ENCODE assay signal across 8 cellular contexts in the genomic region with DNA sequence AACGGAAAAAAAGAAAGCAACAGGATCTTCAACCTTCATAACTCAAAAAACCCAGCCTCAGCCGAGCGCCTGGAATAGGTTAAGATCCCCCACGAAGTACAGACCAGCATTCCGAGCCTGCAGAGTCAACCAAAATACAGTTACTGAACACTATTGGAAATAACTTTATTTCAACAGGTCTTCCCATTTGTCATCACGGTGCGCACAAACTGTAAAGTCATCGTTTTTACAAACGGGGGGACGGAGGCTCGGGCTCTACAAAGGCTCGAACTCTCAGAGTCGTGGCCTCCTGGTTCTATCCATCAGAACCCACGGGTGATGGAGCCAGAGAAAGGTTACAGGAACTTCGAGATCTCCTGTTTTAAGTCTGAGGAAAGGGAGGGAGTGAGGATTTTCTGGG. TPM values are rescaled to one million over a fixed set of nuclear protein-coding genes. Genes with fewer than 3 reads are reported as not detected.
DNase-seq lines count a peak whose midpoint lies in the region; ATAC-seq and TF ChIP-seq lines count a peak whose summit lies in the region.

No MANE protein-coding gene starts in this region.

- H3K27me3 Mint-ChIP-seq in activated naive CD8-positive, alpha-beta T cell treated with anti-CD3 and anti-CD28 coated beads, Interleukin-2, amount 50 U/mL, for 24 hours, result peaks cover 2% of the 10 kb centered on the region
- peaks cover 9 to 17% (median 9%) of the 10 kb centered on the region in 3 donors for H3K27me3 Mint-ChIP-seq in immature natural killer cell (ENCODE audit: low read depth in 3 of 3)
- H3K27me3 Mint-ChIP-seq in stimulated activated naive B cell treated with anti-CD40 and anti-IgM and Interleukin-4, amounts not matched to agents 10 μg/mL and 1 μg/mL and 100 μg/mL, for 72 hours, result no peaks in the 10 kb centered on the region

- H3K36me3 Mint-ChIP-seq in activated naive CD8-positive, alpha-beta T cell treated with anti-CD3 and anti-CD28 coated beads, Interleukin-2, amount 50 U/mL, for 24 hours (ENCODE audit: low read depth), result peaks cover 38% of the 10 kb centered on the region
- no peaks in the 10 kb centered on the region for H3K36me3 Mint-ChIP-seq in immature natural killer cell
- H3K36me3 Mint-ChIP-seq in stimulated activated naive B cell treated with anti-CD40 and anti-IgM and Interleukin-4, amounts not matched to agents 10 μg/mL and 1 μg/mL and 100 μg/mL, for 72 hours, result peaks cover 19 to 40% of the 10 kb centered on the region in 2 donors

- peaks cover 46% of the 10 kb centered on the region for H3K4me1 Mint-ChIP-seq in activated naive CD8-positive, alpha-beta T cell treated with anti-CD3 and anti-CD28 coated beads, Interleukin-2, amount 50 U/mL, for 24 hours
- H3K4me1 Mint-ChIP-seq in immature natural killer cell, result peaks cover 48 to 50% of the 10 kb centered on the region in 2 donors
- H3K4me1 Mint-ChIP-seq in stimulated activated naive B cell treated with anti-CD40 and anti-IgM and Interleukin-4, amounts not matched to agents 10 μg/mL and 1 μg/mL and 100 μg/mL, for 72 hours, result peaks cover 18 to 45% of the 10 kb centered on the region in 2 donors

- TF ChIP-seq EP300 in Ishikawa (IDR thresholded peaks at IDR 0.05; ENCODE audit: borderline replicate concordance), result no peak

- H3K27ac Mint-ChIP-seq in activated naive CD8-positive, alpha-beta T cell treated with anti-CD3 and anti-CD28 coated beads, Interleukin-2, amount 50 U/mL, for 24 hours, result peak overlapping the region; percentile 100
- peak overlapping the region; percentile 96 to 99 (median 98) for H3K27ac Mint-ChIP-seq in immature natural killer cell
- H3K27ac Mint-ChIP-seq in stimulated activated naive B cell treated with anti-CD40 and anti-IgM and Interleukin-4, amounts not matched to agents 10 μg/mL and 1 μg/mL and 100 μg/mL, for 72 hours, result peak overlapping the region; percentile 100

- H3K9me3 Mint-ChIP-seq in activated naive CD8-positive, alpha-beta T cell treated with anti-CD3 and anti-CD28 coated beads, Interleukin-2, amount 50 U/mL, for 24 hours, result no peaks in the 10 kb centered on the region
- no peaks in the 10 kb centered on the region for H3K9me3 Mint-ChIP-seq in immature natural killer cell
- no peaks in the 10 kb centered on the region for H3K9me3 Mint-ChIP-seq in stimulated activated naive B cell treated with anti-CD40 and anti-IgM and Interleukin-4, amounts not matched to agents 10 μg/mL and 1 μg/mL and 100 μg/mL, for 72 hours

- peak overlapping the region; percentile 100 for H3K4me3 Mint-ChIP-seq in activated naive CD8-positive, alpha-beta T cell treated with anti-CD3 and anti-CD28 coated beads, Interleukin-2, amount 50 U/mL, for 24 hours
- H3K4me3 Mint-ChIP-seq in immature natural killer cell, result peak overlapping the region; percentile 99 to 100 (median 99)
- peak overlapping the region; percentile 99 to 100 for H3K4me3 Mint-ChIP-seq in stimulated activated naive B cell treated with anti-CD40 and anti-IgM and Interleukin-4, amounts not matched to agents 10 μg/mL and 1 μg/mL and 100 μg/mL, for 72 hours

- peak; percentile 48 for DNase-seq in CD1c-positive myeloid dendritic cell (ENCODE audit: extremely low spot score)
- DNase-seq in activated naive CD8-positive, alpha-beta T cell treated with anti-CD3 and anti-CD28 coated beads, Interleukin-2, amount 50 U/mL, for 24 hours, result peak; percentile 20
- DNase-seq in immature natural killer cell, result peak in 1 of 3 donors; percentile 14
- no peak for DNase-seq in stimulated activated naive B cell treated with anti-CD40 and anti-IgM and Interleukin-4, amounts not matched to agents 10 μg/mL and 1 μg/mL and 100 μg/mL, for 72 hours
- DNase-seq in epidermal melanocyte (ENCODE audit: insufficient read length, low spot score), result no peak
- no peak for DNase-seq in T1000 (lab: John Stamatoyannopoulos, UW)

- TF ChIP-seq RAD21 in Ishikawa (IDR thresholded peaks at IDR 0.05; ENCODE audit: low read depth), result no peak

- ATAC-seq in activated naive CD8-positive, alpha-beta T cell treated with anti-CD3 and anti-CD28 coated beads, Interleukin-2, amount 50 U/mL, for 24 hours, result no peak
- ATAC-seq in stimulated activated naive B cell treated with anti-CD40 and anti-IgM and Interleukin-4, amounts not matched to agents 10 μg/mL and 1 μg/mL and 100 μg/mL, for 72 hours (replicated peaks), result no peak
- ATAC-seq in HG02610 (IDR thresholded peaks at IDR 0.05; ENCODE audit: unreplicated experiment), result no peak

TF ChIP-seq in Ishikawa, 13 proteins besides CTCF, POLR2A, EP300 and RAD21:
- TF ChIP-seq TEAD4 (IDR thresholded peaks at IDR 0.05) (0 out of 2 replicates have a peak, but pooled peaks have one; percentile 7), CREB1 (IDR thresholded peaks at IDR 0.05; ENCODE audit: low read depth) (no peak)

RNA-seq across cellular contexts. Expression of gene YWHAE, which starts 1.1 kb away (rescaled TPM):
- 10 to 100 TPM; 45.9 to 53.5 (median 48.4) TPM for polyA plus RNA-seq in immature natural killer cell

RNA-seq across cellular contexts. Expression of gene CRK, which starts 57.1 kb away (rescaled TPM):
- polyA plus RNA-seq in immature natural killer cell, result 10 to 100 TPM; 10.9 to 20.6 (median 11.1) TPM

Comparison
In these comparisons a context has a peak if more than half of its experiments do, and no peak if none do; other contexts are left out.
1. DNase-seq: peak in CD1c-positive myeloid dendritic cell (single experiment) and activated naive CD8-positive, alpha-beta T cell treated with anti-CD3 and anti-CD28 coated beads, Interleukin-2, amount 50 U/mL, for 24 hours (single experiment); none in stimulated activated naive B cell treated with anti-CD40 and anti-IgM and Interleukin-4, amounts not matched to agents 10 μg/mL and 1 μg/mL and 100 μg/mL, for 72 hours (single experiment), epidermal melanocyte (single experiment) and T1000 (single experiment).
2. Peak in every context shown above with its lines, with median percentiles within 50 percentile points of each other: H3K27ac Mint-ChIP-seq and H3K4me3 Mint-ChIP-seq.